Comparison of ENCODE assay signal across 30 cellular contexts in genomic region chr22:49212466-49212865, GRCh38.
DNase-seq lines count a peak whose midpoint lies in the region; ATAC-seq, FAIRE-seq and TF ChIP-seq lines count a peak whose summit lies in the region.
"Had no signal": no experiment of that assay in that cellular context is flagged by ENCODE, and none has a peak within 500 bp of the region (broad histone marks: within the 10 kb centered on the region; RNA-seq: fewer than 3 reads in every experiment).

No MANE protein-coding gene starts in this region.

- intact Hi-C loops in kidney (cut with DNase I) (no loop called here), sigmoid colon (cut with DNase I) (no loop called here)

- H3K27ac ChIP-seq in RWPE2 (ENCODE audit: poor library complexity, severe bottlenecking): no peak overlapping the region
- H3K27ac ChIP-seq in kidney (ENCODE audit: low read depth in 2 of 2, low read length in 2 of 2): no peak overlapping the region
- H3K27ac ChIP-seq in sigmoid colon: no peak overlapping the region
- H3K27ac ChIP-seq: 22Rv1; BLaER1 treated with 17β-estradiol and CSF1 and Interleukin-3, amounts not matched to agents 10 nM and 100 nM; hepatocyte; neutrophil; PC-9; psoas muscle; VCaP had no signal

- H3K27me3 ChIP-seq in RWPE2 (ENCODE audit: insufficient read depth, poor library complexity, severe bottlenecking) (no peaks in the 10 kb centered on the region), sigmoid colon (peaks cover 0 to 29% (median 0%) of the 10 kb centered on the region in 3 donors)
- H3K27me3 ChIP-seq: BLaER1 treated with 17β-estradiol and CSF1 and Interleukin-3, amounts not matched to agents 10 nM and 100 nM; hepatocyte; neutrophil had no signal

- no peak for TF ChIP-seq EP300 in sigmoid colon (IDR thresholded peaks at IDR 0.05)

- WGBS in sigmoid colon, 2 donors: 85 to 91% methylated on average over 11 of the region's 11 CpGs

- ATAC-seq in RWPE2 (ENCODE audit: low read depth): no peak
- ATAC-seq: activated T-cell treated with anti-CD3 and anti-CD28 coated beads, Interleukin-2, amount 50 U/mL, for 72 hours; left colon; psoas muscle; stimulated activated effector memory CD8-positive, alpha-beta T cell treated with anti-CD3 and anti-CD28 coated beads, Interleukin-12 subunit alpha, Interleukin-12 subunit beta, amount 100 ng/mL, for 72 hours had no signal

- H3K4me1 ChIP-seq in RWPE2 (ENCODE audit: insufficient read depth, poor library complexity, severe bottlenecking): no peaks in the 10 kb centered on the region
- H3K4me1 ChIP-seq in kidney (ENCODE audit: control insufficient read depth in 1 of 2, insufficient read depth in 1 of 2, low read depth in 1 of 2, low read length in 2 of 2): no peaks in the 10 kb centered on the region
- H3K4me1 ChIP-seq in sigmoid colon: no peaks in the 10 kb centered on the region
- H3K4me1 ChIP-seq: BLaER1 treated with 17β-estradiol and CSF1 and Interleukin-3, amounts not matched to agents 10 nM and 100 nM; psoas muscle had no signal

- no peak for FAIRE-seq in kidney (lab: Jason Lieb, UNC)
- FAIRE-seq: frontal cortex, GM12891, H1 had no signal

- no peak overlapping the region for H3K4me3 ChIP-seq in RWPE2 (ENCODE audit: severe bottlenecking)
- no peak overlapping the region for H3K4me3 ChIP-seq in kidney (ENCODE audit: low read length in 2 of 2)
- H3K4me3 ChIP-seq in sigmoid colon: no peak overlapping the region
- H3K4me3 ChIP-seq: BLaER1 treated with 17β-estradiol and CSF1 and Interleukin-3, amounts not matched to agents 10 nM and 100 nM; hepatocyte; PC-9; psoas muscle had no signal

- no peak for TF ChIP-seq CTCF in RWPE2 (IDR thresholded peaks at IDR 0.05; ENCODE audit: poor library complexity, severe bottlenecking)
- TF ChIP-seq CTCF in kidney (IDR thresholded peaks at IDR 0.05; ENCODE audit: borderline replicate concordance, extremely low read depth, insufficient read depth): no peak
- TF ChIP-seq CTCF in sigmoid colon (IDR thresholded peaks at IDR 0.05): no peak

- H3K9me3 ChIP-seq in RWPE2 (ENCODE audit: severe bottlenecking): peaks cover 2% of the 10 kb centered on the region
- peaks cover 0 to 3% of the 10 kb centered on the region in 2 donors for H3K9me3 ChIP-seq in kidney (ENCODE audit: control insufficient read depth in 1 of 2, low read length in 2 of 2)
- H3K9me3 ChIP-seq in sigmoid colon: no peaks in the 10 kb centered on the region
- H3K9me3 ChIP-seq: BLaER1 treated with 17β-estradiol and CSF1 and Interleukin-3, amounts not matched to agents 10 nM and 100 nM; neutrophil; psoas muscle had no signal

- H3K36me3 ChIP-seq in RWPE2 (ENCODE audit: low read depth): no peaks in the 10 kb centered on the region
- H3K36me3 ChIP-seq in kidney (ENCODE audit: control insufficient read depth in 1 of 2, insufficient read depth in 2 of 2, low read length in 2 of 2): no peaks in the 10 kb centered on the region
- no peaks in the 10 kb centered on the region for H3K36me3 ChIP-seq in sigmoid colon
- H3K36me3 ChIP-seq: BLaER1 treated with 17β-estradiol and CSF1 and Interleukin-3, amounts not matched to agents 10 nM and 100 nM; neutrophil had no signal

- peak; percentile 4 for DNase-seq in activated CD4-positive, CD25-positive, alpha-beta regulatory T cell treated with anti-CD3 and anti-CD28 coated beads, Interleukin-2, amount 50 U/mL, for 72 hours
- DNase-seq in activated CD4-positive, CD25-positive, alpha-beta regulatory T cell (lab: John Stamatoyannopoulos, UW): no peak
- DNase-seq in RWPE2 (ENCODE audit: low spot score) (peak; percentile 26), kidney (peak; percentile 53), sigmoid colon (peak; percentile 17), germinal center (ENCODE audit: low spot score) (no peak), DMS153 treated with DMSO at 0.1 percent for 48 hours (lab: John Stamatoyannopoulos, UW; ENCODE audit: unreplicated experiment) (no peak), iPS-NIHi7 (ENCODE audit: extremely low spot score) (no peak)
- DNase-seq: activated CD4-positive, alpha-beta T cell treated with anti-CD3 and anti-CD28 coated beads, Interleukin-2, amount 10 ng/mL, durations not matched to agents 7 days and 5 days; activated naive CD4-positive, alpha-beta T cell treated with Interleukin-2 at 50 U/mL for 16 hours; activated T-cell treated with anti-CD3 and anti-CD28 coated beads, Interleukin-2, amount 50 U/mL, for 72 hours; cerebellar nuclear complex; DMS53; NCI-H1417 treated with DMSO at 0.1 percent for 48 hours; NCI-H2081; NCI-H526 treated with DMSO at 0.1 percent for 48 hours; PC-9; psoas muscle; SW 1271; T-helper 9 cell had no signal

- H3K9ac ChIP-seq in kidney (ENCODE audit: low read length in 2 of 2): no peak overlapping the region
- H3K9ac ChIP-seq: BLaER1 treated with 17β-estradiol and CSF1 and Interleukin-3, amounts not matched to agents 10 nM and 100 nM had no signal

- no peak for TF ChIP-seq POLR2A in sigmoid colon (IDR thresholded peaks at IDR 0.05)

Comparison
In these comparisons a context has a peak if more than half of its experiments do, and no peak if none do; other contexts are left out.
1. DNase-seq: peak in activated CD4-positive, CD25-positive, alpha-beta regulatory T cell treated with anti-CD3 and anti-CD28 coated beads, Interleukin-2, amount 50 U/mL, for 72 hours (single experiment), RWPE2 (single experiment), kidney (single experiment) and sigmoid colon (single experiment); none in activated CD4-positive, CD25-positive, alpha-beta regulatory T cell (0 of 4), germinal center (single experiment), DMS153 treated with DMSO at 0.1 percent for 48 hours (single experiment) and iPS-NIHi7 (single experiment).